9 cellular contexts compared by ENCODE assay signal in genomic region chr14:58238252-58239247, GRCh38. TPM values are rescaled to one million over a fixed set of nuclear protein-coding genes. Genes with fewer than 3 reads are reported as not detected.
DNase-seq lines count a peak whose midpoint lies in the region; ATAC-seq and TF ChIP-seq lines count a peak whose summit lies in the region.
"Had no signal": no experiment of that assay in that cellular context is flagged by ENCODE, and none has a peak within 500 bp of the region (broad histone marks: within the 10 kb centered on the region; RNA-seq: fewer than 3 reads in every experiment).

No MANE protein-coding gene starts in this region.

- no peaks in the 10 kb centered on the region for H3K27me3 Mint-ChIP-seq in T-cell

- H3K4me3 Mint-ChIP-seq in T-cell, result no peak overlapping the region

- H3K9me3 ChIP-seq in heart right ventricle, result no peaks in the 10 kb centered on the region

- H3K27ac Mint-ChIP-seq in T-cell, result no peak overlapping the region

- DNase-seq in NCI-H748 (lab: John Stamatoyannopoulos, UW; ENCODE audit: unreplicated experiment) (peak; percentile 47), NCI-H748 treated with DMSO at 0.1 percent for 48 hours (lab: John Stamatoyannopoulos, UW) (no peak), T-cell (no peak), heart right ventricle (peak in 1 of 2 donors; percentile 28), retinal pigment epithelial cell (ENCODE audit: low read depth) (no peak), glomerular visceral epithelial cell (ENCODE audit: extremely low spot score) (no peak), NCI-H128 (lab: John Stamatoyannopoulos, UW; ENCODE audit: unreplicated experiment) (no peak)

- WGBS in heart right ventricle, 2 donors, result 35 to 38% methylated on average over 16 of the region's 16 CpGs

- no peaks in the 10 kb centered on the region for H3K9me3 Mint-ChIP-seq in T-cell

- peak overlapping the region; percentile 2 to 81 (median 75) for H3K27ac ChIP-seq in heart right ventricle
- H3K27ac ChIP-seq: C4-2B had no signal

- CTCF ChIA-PET in T-cell (lab: Charles Lee), result interaction anchor here in 1 of 2 donors (1.5 kb wide), 1 partner anchor 39 kb away, joined by 3 read pairs; the partner anchor contains the start of gene ACTR10

- POLR2A ChIA-PET in T-cell (lab: Charles Lee), result interaction anchor here (0.6 to 2.0 kb wide), 4 partner anchors 59 to 322 kb away, joined by 6 to 8 read pairs (median 7); partner anchors contain the start of gene ARID4A (in 1 of the 2)

- intact Hi-C loops in heart right ventricle (cut with DNase I), result loop anchor here in 1 of 10 donors (5.0 kb wide), 1 partner anchor 36 kb away; the partner anchor contains the start of gene ACTR10

- ATAC-seq in T-cell (replicated peaks in 1 of 4), result peak in 3 of 4 experiments; percentile 14 to 49 (median 28)
- ATAC-seq in heart right ventricle, result peak; percentile 31 to 71 (median 56)
- ATAC-seq in GM18870 (IDR thresholded peaks at IDR 0.05; ENCODE audit: unreplicated experiment), result no peak

- TF ChIP-seq CTCF in heart right ventricle (IDR thresholded peaks at IDR 0.05) (no peak), retinal pigment epithelial cell (conservative IDR thresholded peaks at IDR 0.05; ENCODE audit: low read depth, low read length) (no peak)

- H3K4me3 ChIP-seq in heart right ventricle (peak overlapping the region; percentile 33 to 76 (median 61)), retinal pigment epithelial cell (ENCODE audit: low read length) (peak overlapping the region; percentile 95)

- H3K4me1 ChIP-seq in heart right ventricle, result peaks cover 0 to 16% (median 4%) of the 10 kb centered on the region in 9 donors

- H3K4me1 Mint-ChIP-seq in T-cell, result peaks cover 14 to 21% (median 16%) of the 10 kb centered on the region in 3 donors

- no peaks in the 10 kb centered on the region for H3K27me3 ChIP-seq in heart right ventricle

- peaks cover 9% of the 10 kb centered on the region for H3K36me3 Mint-ChIP-seq in T-cell

- peaks cover 0 to 24% (median 0%) of the 10 kb centered on the region in 9 donors for H3K36me3 ChIP-seq in heart right ventricle

RNA-seq across cellular contexts. Expression of gene PSMA3, which starts 6.1 kb away (rescaled TPM):
- total RNA-seq in T-cell (100 to 1,000 TPM in 2 of 5 donors, 10 to 100 TPM in 3; 75.5 to 139 (median 99.7) TPM), heart right ventricle (100 to 1,000 TPM; 122 to 235 (median 150) TPM)
- 100 to 1,000 TPM; 207 to 227 TPM for polyA plus RNA-seq in heart right ventricle

RNA-seq across cellular contexts. Expression of gene ACTR10, which starts 38.6 kb away (rescaled TPM):
- total RNA-seq in T-cell, result 10 to 100 TPM; 36.7 to 49.7 (median 42.3) TPM
- total RNA-seq in heart right ventricle, result 10 to 100 TPM; 60.5 to 83.2 (median 72.8) TPM
- 10 to 100 TPM; 64.6 to 88.9 TPM for polyA plus RNA-seq in heart right ventricle

RNA-seq across cellular contexts. Expression of gene ARID4A, which starts 59.8 kb away (rescaled TPM):
- total RNA-seq in T-cell, result 10 to 100 TPM; 51.2 to 70.1 (median 57.6) TPM
- total RNA-seq in heart right ventricle, result 10 to 100 TPM; 14.0 to 19.1 (median 17.3) TPM
- 10 to 100 TPM in 1 of 2 donors, 1 to 10 TPM in 1; 2.7 to 18.7 TPM for polyA plus RNA-seq in heart right ventricle
